Comparison of ENCODE assay signal across 8 cellular contexts in genomic region chr1:155063550-155064108, GRCh38. TPM values are rescaled to one million over a fixed set of nuclear protein-coding genes. Genes with fewer than 3 reads are reported as not detected.
DNase-seq lines count a peak whose midpoint lies in the region; ATAC-seq and TF ChIP-seq lines count a peak whose summit lies in the region.

Gene EFNA4 (plus strand): TSS chr1:155063740. CDS start chr1:155063824, 84 bp downstream.

- peaks cover 5% of the 10 kb centered on the region for H3K27me3 Mint-ChIP-seq in activated naive CD8-positive, alpha-beta T cell treated with anti-CD3 and anti-CD28 coated beads, Interleukin-2, amount 10 ng/mL, durations not matched to agents 7 days and 5 days

- peak within 1 kb of the TSS; percentile 43 for H3K27ac Mint-ChIP-seq in activated naive CD8-positive, alpha-beta T cell treated with anti-CD3 and anti-CD28 coated beads, Interleukin-2, amount 10 ng/mL, durations not matched to agents 7 days and 5 days

- H3K27me3 ChIP-seq in Loucy (ENCODE audit: insufficient read depth, low read length, poor library complexity, severe bottlenecking) (no peaks in the 10 kb centered on the region), SU-DHL-6 (ENCODE audit: low read length) (no peaks in the 10 kb centered on the region), cardiac muscle cell (no peaks in the 10 kb centered on the region)

- no peaks in the 10 kb centered on the region for H3K9me3 ChIP-seq in Loucy (ENCODE audit: insufficient read depth, low read depth, low read length)
- H3K9me3 ChIP-seq in SU-DHL-6 (ENCODE audit: insufficient read depth, low read length), result no peaks in the 10 kb centered on the region
- H3K9me3 ChIP-seq in cardiac muscle cell (ENCODE audit: low read depth), result no peaks in the 10 kb centered on the region

- H3F3A ChIP-seq in Loucy (ENCODE audit: low read depth), result no peaks in the 10 kb centered on the region
- H3F3A ChIP-seq in SU-DHL-6 (ENCODE audit: insufficient read depth), result peaks cover 7% of the 10 kb centered on the region; the same call in 1 of the 2 replicates

- peak; percentile 64 for ATAC-seq in GM21786 (IDR thresholded peaks at IDR 0.05; ENCODE audit: unreplicated experiment)
- ATAC-seq in activated naive CD8-positive, alpha-beta T cell treated with anti-CD3 and anti-CD28 coated beads, Interleukin-2, amount 10 ng/mL, durations not matched to agents 7 days and 5 days (ENCODE audit: low read depth), result peak; percentile 79

- H3K4me3 ChIP-seq in Loucy (ENCODE audit: low read length, poor library complexity, severe bottlenecking) (peak within 1 kb of the TSS; percentile 85), SU-DHL-6 (ENCODE audit: insufficient read depth, low read length, poor library complexity, severe bottlenecking) (peak within 1 kb of the TSS; percentile 94), cardiac muscle cell (peak within 1 kb of the TSS; percentile 91)

- H3K9ac ChIP-seq in Loucy (ENCODE audit: low read depth, low read length, poor library complexity, severe bottlenecking) (peak within 1 kb of the TSS; percentile 77), SU-DHL-6 (ENCODE audit: low read length) (peak within 1 kb of the TSS; percentile 79)

- peaks cover 12% of the 10 kb centered on the region for H4K20me1 ChIP-seq in Loucy (ENCODE audit: insufficient read depth, low read length, poor library complexity, severe bottlenecking)
- no peaks in the 10 kb centered on the region for H4K20me1 ChIP-seq in SU-DHL-6 (ENCODE audit: low read depth, low read length)

- POLR2A ChIA-PET in activated naive CD8-positive, alpha-beta T cell treated with anti-CD3 and anti-CD28 coated beads, Interleukin-2, amount 10 ng/mL, durations not matched to agents 7 days and 5 days (lab: Charles Lee), result interaction anchor here (0.8 to 2.8 kb wide), 5 partner anchors 12 to 21 kb away, joined by 3 to 26 read pairs (median 3); partner anchors contain the start of gene ADAM15

- peaks cover 42% of the 10 kb centered on the region for H3K4me1 ChIP-seq in Loucy (ENCODE audit: insufficient read depth, low read length, poor library complexity, severe bottlenecking)
- peaks cover 13% of the 10 kb centered on the region for H3K4me1 ChIP-seq in cardiac muscle cell (ENCODE audit: low read depth)

- H3K36me3 ChIP-seq in Loucy (ENCODE audit: insufficient read depth, low read length), result no peaks in the 10 kb centered on the region
- H3K36me3 ChIP-seq in SU-DHL-6 (ENCODE audit: low read length), result no peaks in the 10 kb centered on the region
- no peaks in the 10 kb centered on the region for H3K36me3 ChIP-seq in cardiac muscle cell

- H3K4me2 ChIP-seq in Loucy (ENCODE audit: low read depth, low read length, poor library complexity, severe bottlenecking) (peak within 1 kb of the TSS; percentile 92), SU-DHL-6 (ENCODE audit: low read depth, low read length, poor library complexity, severe bottlenecking) (peak within 1 kb of the TSS; percentile 73)

- H3K9me2 ChIP-seq in Loucy (replicated peaks; ENCODE audit: low read depth, low read length) (no peaks in the 10 kb centered on the region), SU-DHL-6 (replicated peaks; ENCODE audit: insufficient read depth, low read length) (no peaks in the 10 kb centered on the region)

- H3K4me3 Mint-ChIP-seq in activated naive CD8-positive, alpha-beta T cell treated with anti-CD3 and anti-CD28 coated beads, Interleukin-2, amount 10 ng/mL, durations not matched to agents 7 days and 5 days, result peak within 1 kb of the TSS; percentile 93

- H3K27ac ChIP-seq in SU-DHL-6 (ENCODE audit: low read depth, low read length), result peak within 1 kb of the TSS; percentile 42; the same call in 1 of the 2 replicates
- peak within 1 kb of the TSS; percentile 90 for H3K27ac ChIP-seq in cardiac muscle cell

- in situ Hi-C loops in G401 (cut with HindIII; ENCODE audit: low sequenced_read_pairs), result no loop called here

- H3K79me2 ChIP-seq in Loucy (ENCODE audit: insufficient read depth, low read length) (peaks cover 29% of the 10 kb centered on the region), SU-DHL-6 (ENCODE audit: insufficient read depth, low read length) (no peaks in the 10 kb centered on the region)

- DNase-seq in G401 (ENCODE audit: low spot score) (peak; percentile 67), cardiac muscle cell (ENCODE audit: low read depth in 1 of 2, low spot score in 1 of 2) (peak; percentile 82 to 94), pons (ENCODE audit: low spot score) (peak; percentile 62), ureter (ENCODE audit: low spot score) (peak; percentile 91)
- peak; percentile 82 for DNase-seq in activated naive CD8-positive, alpha-beta T cell treated with anti-CD3 and anti-CD28 coated beads, Interleukin-2, amount 10 ng/mL, durations not matched to agents 7 days and 5 days

- H3K4me1 Mint-ChIP-seq in activated naive CD8-positive, alpha-beta T cell treated with anti-CD3 and anti-CD28 coated beads, Interleukin-2, amount 10 ng/mL, durations not matched to agents 7 days and 5 days, result peaks cover 29% of the 10 kb centered on the region

- H2AFZ ChIP-seq in Loucy (ENCODE audit: low read length) (peak within 1 kb of the TSS; percentile 74), SU-DHL-6 (ENCODE audit: low read depth, low read length, severe bottlenecking) (peak within 1 kb of the TSS; percentile 92)

- TF ChIP-seq CTCF in Loucy (conservative IDR thresholded peaks at IDR 0.05; ENCODE audit: low read length), result no peak
- no peak for TF ChIP-seq CTCF in SU-DHL-6 (IDR thresholded peaks at IDR 0.05; ENCODE audit: insufficient read depth, low read length, poor library complexity, severe bottlenecking)
- TF ChIP-seq CTCF in cardiac muscle cell (IDR thresholded peaks at IDR 0.05; ENCODE audit: low read depth, low read length), result no peak

- H3K36me3 Mint-ChIP-seq in activated naive CD8-positive, alpha-beta T cell treated with anti-CD3 and anti-CD28 coated beads, Interleukin-2, amount 10 ng/mL, durations not matched to agents 7 days and 5 days, result peaks cover 3% of the 10 kb centered on the region

- no peaks in the 10 kb centered on the region for H3K9me3 Mint-ChIP-seq in activated naive CD8-positive, alpha-beta T cell treated with anti-CD3 and anti-CD28 coated beads, Interleukin-2, amount 10 ng/mL, durations not matched to agents 7 days and 5 days

RNA-seq across cellular contexts. Expression of gene EFNA4, which starts in this region (rescaled TPM):
- total RNA-seq in G401 (2014; rRNA removed; shearing (Covaris generic)), result 14.0 and 26.2 TPM in 2 replicates
- 1 to 10 TPM; 7.9 to 8.1 TPM for total RNA-seq in activated naive CD8-positive, alpha-beta T cell treated with anti-CD3 and anti-CD28 coated beads, Interleukin-2, amount 10 ng/mL, durations not matched to agents 7 days and 5 days
- 29.2 and 36.0 TPM in 2 replicates for total RNA-seq in cardiac muscle cell
- 18.3 and 29.6 TPM in 2 replicates for polyA plus RNA-seq in cardiac muscle cell
- 11.2 TPM for total RNA-seq in ureter

Comparison
In these comparisons a context has a peak if more than half of its experiments do, and no peak if none do; other contexts are left out.
1. Peak in every context shown above with its lines: DNase-seq, ATAC-seq, H3K4me3 ChIP-seq and H3K27ac ChIP-seq.